8 cellular contexts compared by ENCODE assay signal in genomic region chr2:110610613-110611250, GRCh38. TPM values are rescaled to one million over a fixed set of nuclear protein-coding genes. Genes with fewer than 3 reads are reported as not detected.
DNase-seq lines count a peak whose midpoint lies in the region; ATAC-seq and TF ChIP-seq lines count a peak whose summit lies in the region.
"Not testable (repeated sequence)": the region's sequence is repeated elsewhere in the genome, so short reads cannot be mapped to it uniquely, and the experiment has no call there.

No MANE protein-coding gene starts in this region.

- CTCF ChIA-PET in CD4-positive, alpha-beta T cell (lab: Charles Lee); activated B cell treated with CpG ODN at 0.5 μM for 24 hours (lab: Charles Lee): not testable (repeated sequence)

- not testable (repeated sequence) for H3K4me2 ChIP-seq in neural progenitor cell

- not testable (repeated sequence) for H3K4me1 Mint-ChIP-seq in CD4-positive, alpha-beta T cell (ENCODE audit: low read depth); activated B cell treated with CpG ODN at 0.5 μM for 24 hours; neural progenitor cell; stimulated activated effector memory CD8-positive, alpha-beta T cell treated with anti-CD3 and anti-CD28 coated beads, Interleukin-12 subunit alpha, Interleukin-12 subunit beta, amount 100 ng/mL, for 72 hours

- H3K27me3 Mint-ChIP-seq in CD4-positive, alpha-beta T cell; activated B cell treated with CpG ODN at 0.5 μM for 24 hours; neural progenitor cell (ENCODE audit: insufficient read depth, low read depth): not testable (repeated sequence)

- H3K4me3 Mint-ChIP-seq in CD4-positive, alpha-beta T cell; activated B cell treated with CpG ODN at 0.5 μM for 24 hours; stimulated activated effector memory CD8-positive, alpha-beta T cell treated with anti-CD3 and anti-CD28 coated beads, Interleukin-12 subunit alpha, Interleukin-12 subunit beta, amount 100 ng/mL, for 72 hours: not testable (repeated sequence)
- H3K4me3 Mint-ChIP-seq in neural progenitor cell = peak overlapping the region; percentile 72

- H3K9me3 ChIP-seq in CD4-positive, alpha-beta T cell (ENCODE audit: control insufficient read depth, low read length); neural progenitor cell (ENCODE audit: low read depth): not testable (repeated sequence)

- peak in 5 of 10 experiments; percentile 5 to 40 (median 12) for DNase-seq in CD4-positive, alpha-beta T cell
- DNase-seq in activated B cell treated with CpG ODN at 0.5 μM for 24 hours = peak; percentile 23
- peak; percentile 3 for DNase-seq in activated T-helper 1 cell treated with Interleukin-2 at 50 U/mL for 16 hours (ENCODE audit: low read depth)
- not testable (repeated sequence) for DNase-seq in coronary artery (ENCODE audit: low spot score); stimulated activated effector memory CD8-positive, alpha-beta T cell treated with anti-CD3 and anti-CD28 coated beads, Interleukin-12 subunit alpha, Interleukin-12 subunit beta, amount 100 ng/mL, for 72 hours (ENCODE audit: low spot score in 2 of 2)
- peak; percentile 51 for DNase-seq in kidney tubule cell (ENCODE audit: low spot score)
- peak; percentile 59 for DNase-seq in neural progenitor cell (ENCODE audit: low spot score)

- ATAC-seq in CD4-positive, alpha-beta T cell (ENCODE audit: poor library complexity) = peak; percentile 60
- ATAC-seq in HG02763 (IDR thresholded peaks at IDR 0.05; ENCODE audit: unreplicated experiment) (peak; percentile 41), activated B cell treated with CpG ODN at 0.5 μM for 24 hours (ENCODE audit: low read depth) (peak; percentile 50)
- ATAC-seq in stimulated activated effector memory CD8-positive, alpha-beta T cell treated with anti-CD3 and anti-CD28 coated beads, Interleukin-12 subunit alpha, Interleukin-12 subunit beta, amount 100 ng/mL, for 72 hours = peak; percentile 68

- H3F3A ChIP-seq in neural progenitor cell (ENCODE audit: low read depth) = not testable (repeated sequence)

- intact Hi-C loops in CD4-positive, alpha-beta T cell (cut with DNase I, micrococcal nuclease); activated B cell treated with CpG ODN at 0.5 μM for 24 hours (cut with micrococcal nuclease): not testable (repeated sequence)

- H3K4me3 ChIP-seq in coronary artery (peak overlapping the region; percentile 66), neural progenitor cell (peak overlapping the region; percentile 27)

- POLR2A ChIA-PET in CD4-positive, alpha-beta T cell (lab: Charles Lee); activated B cell treated with CpG ODN at 0.5 μM for 24 hours (lab: Charles Lee): not testable (repeated sequence)

- not testable (repeated sequence) for H2AFZ ChIP-seq in neural progenitor cell (replicated peaks)

- not testable (repeated sequence) for H3K9me3 Mint-ChIP-seq in CD4-positive, alpha-beta T cell; activated B cell treated with CpG ODN at 0.5 μM for 24 hours; neural progenitor cell; stimulated activated effector memory CD8-positive, alpha-beta T cell treated with anti-CD3 and anti-CD28 coated beads, Interleukin-12 subunit alpha, Interleukin-12 subunit beta, amount 100 ng/mL, for 72 hours

- not testable (repeated sequence) for H3K27me3 ChIP-seq in CD4-positive, alpha-beta T cell (ENCODE audit: control insufficient read depth, insufficient read depth, low read length); neural progenitor cell

- H3K27ac Mint-ChIP-seq in CD4-positive, alpha-beta T cell; activated B cell treated with CpG ODN at 0.5 μM for 24 hours; neural progenitor cell; stimulated activated effector memory CD8-positive, alpha-beta T cell treated with anti-CD3 and anti-CD28 coated beads, Interleukin-12 subunit alpha, Interleukin-12 subunit beta, amount 100 ng/mL, for 72 hours: not testable (repeated sequence)

- H3K9ac ChIP-seq in neural progenitor cell = not testable (repeated sequence)

- not testable (repeated sequence) for H3K4me1 ChIP-seq in neural progenitor cell

- H4K20me1 ChIP-seq in neural progenitor cell (ENCODE audit: low read depth) = not testable (repeated sequence)

- H3K36me3 ChIP-seq in neural progenitor cell = not testable (repeated sequence)

- not testable (repeated sequence) for TF ChIP-seq CTCF in CD4-positive, alpha-beta T cell (IDR thresholded peaks at IDR 0.05); activated B cell treated with CpG ODN at 0.5 μM for 24 hours (IDR thresholded peaks at IDR 0.05); coronary artery (IDR thresholded peaks at IDR 0.05); neural progenitor cell (IDR thresholded peaks at IDR 0.05)

- not testable (repeated sequence) for H3K36me3 Mint-ChIP-seq in CD4-positive, alpha-beta T cell (ENCODE audit: low read depth); activated B cell treated with CpG ODN at 0.5 μM for 24 hours (ENCODE audit: low read depth); neural progenitor cell; stimulated activated effector memory CD8-positive, alpha-beta T cell treated with anti-CD3 and anti-CD28 coated beads, Interleukin-12 subunit alpha, Interleukin-12 subunit beta, amount 100 ng/mL, for 72 hours

- H3K27ac ChIP-seq in CD4-positive, alpha-beta T cell (ENCODE audit: low read depth, low read length); neural progenitor cell: not testable (repeated sequence)
- peak overlapping the region in 1 of 2 donors; percentile 77 for H3K27ac ChIP-seq in coronary artery

- H3K79me2 ChIP-seq in neural progenitor cell (ENCODE audit: low read depth) = not testable (repeated sequence)

RNA-seq across cellular contexts. Expression of gene RGPD6, which starts 33.7 kb away (rescaled TPM):
- 10 to 100 TPM; 84.7 to 96.2 TPM for total RNA-seq in CD4-positive, alpha-beta T cell
- total RNA-seq in activated B cell treated with CpG ODN at 0.5 μM for 24 hours (18.4 and 28.3 TPM in 2 replicates), neural progenitor cell (ENCODE audit: low replicate concordance) (35.0 and 54.8 TPM in 2 replicates)
